Comparison of ENCODE assay signal across 11 cellular contexts in genomic region chr22:36257948-36258674, GRCh38. TPM values are rescaled to one million over a fixed set of nuclear protein-coding genes. Genes with fewer than 3 reads are reported as not detected.
DNase-seq lines count a peak whose midpoint lies in the region; ATAC-seq and TF ChIP-seq lines count a peak whose summit lies in the region.
"Had no signal": no experiment of that assay in that cellular context is flagged by ENCODE, and none has a peak within 500 bp of the region (broad histone marks: within the 10 kb centered on the region; RNA-seq: fewer than 3 reads in every experiment).

No MANE protein-coding gene starts in this region.

- no peaks in the 10 kb centered on the region for H4K20me1 ChIP-seq in DOHH2 (ENCODE audit: control insufficient read depth, insufficient read depth, low read depth, low read length)
- peaks cover 50% of the 10 kb centered on the region for H4K20me1 ChIP-seq in OCI-LY3 (ENCODE audit: insufficient read depth, low read length)

- peaks cover 19% of the 10 kb centered on the region for H3K4me1 ChIP-seq in DOHH2 (ENCODE audit: control insufficient read depth, low read length)
- peaks cover 57% of the 10 kb centered on the region for H3K4me1 ChIP-seq in OCI-LY3 (ENCODE audit: low read length)

- H3K36me3 ChIP-seq in DOHH2 (ENCODE audit: control insufficient read depth, low read length) (no peaks in the 10 kb centered on the region), OCI-LY3 (replicated peaks; ENCODE audit: low read depth, low read length) (peaks cover 85% of the 10 kb centered on the region)

- peaks cover 57 to 61% of the 10 kb centered on the region in 2 donors for H3K4me1 Mint-ChIP-seq in effector memory CD8-positive, alpha-beta T cell (ENCODE audit: low read depth in 2 of 2)
- peaks cover 29% of the 10 kb centered on the region for H3K4me1 Mint-ChIP-seq in osteocyte (ENCODE audit: unreplicated experiment)

- H3K79me2 ChIP-seq in DOHH2 (ENCODE audit: control insufficient read depth, low read length) (no peaks in the 10 kb centered on the region), OCI-LY3 (ENCODE audit: low read length) (peaks cover 89% of the 10 kb centered on the region)

- H3K27me3 Mint-ChIP-seq in effector memory CD8-positive, alpha-beta T cell: no peaks in the 10 kb centered on the region
- no peaks in the 10 kb centered on the region for H3K27me3 Mint-ChIP-seq in osteocyte (ENCODE audit: unreplicated experiment)

- H3K9me2 ChIP-seq in DOHH2 (replicated peaks; ENCODE audit: control insufficient read depth, low read length): no peaks in the 10 kb centered on the region

- H3K4me2 ChIP-seq in DOHH2 (ENCODE audit: low read length): peak overlapping the region; percentile 58
- H3K4me2 ChIP-seq in OCI-LY3 (ENCODE audit: low read length): peak overlapping the region; percentile 75

- no peak overlapping the region for H3K27ac ChIP-seq in DOHH2 (ENCODE audit: low read depth, low read length)
- peak overlapping the region; percentile 74 for H3K27ac ChIP-seq in OCI-LY3 (ENCODE audit: low read length)

- peak overlapping the region; percentile 83 to 86 for H3K27ac Mint-ChIP-seq in effector memory CD8-positive, alpha-beta T cell
- H3K27ac Mint-ChIP-seq in osteocyte (ENCODE audit: unreplicated experiment): peak overlapping the region; percentile 79

- no peaks in the 10 kb centered on the region for H3K9me3 Mint-ChIP-seq in effector memory CD8-positive, alpha-beta T cell
- no peaks in the 10 kb centered on the region for H3K9me3 Mint-ChIP-seq in osteocyte (ENCODE audit: unreplicated experiment)

- peaks cover 39% of the 10 kb centered on the region for H3K36me3 Mint-ChIP-seq in effector memory CD8-positive, alpha-beta T cell (ENCODE audit: insufficient read depth)
- H3K36me3 Mint-ChIP-seq in osteocyte (ENCODE audit: unreplicated experiment): no peaks in the 10 kb centered on the region

- 0 out of 2 replicates have a peak, but pooled peaks cover 3% of the 10 kb centered on the region for H3F3A ChIP-seq in DOHH2 (ENCODE audit: control insufficient read depth, insufficient read depth)

- H3K4me3 Mint-ChIP-seq in effector memory CD8-positive, alpha-beta T cell: peak overlapping the region; percentile 19 to 68
- no peak overlapping the region for H3K4me3 Mint-ChIP-seq in osteocyte (ENCODE audit: unreplicated experiment)

- H3K27me3 ChIP-seq in DOHH2 (ENCODE audit: control insufficient read depth, low read length) (no peaks in the 10 kb centered on the region), OCI-LY3 (ENCODE audit: low read depth, low read length) (no peaks in the 10 kb centered on the region)

- H3K9me3 ChIP-seq in DOHH2 (ENCODE audit: control insufficient read depth, insufficient read depth, low read length) (no peaks in the 10 kb centered on the region), OCI-LY3 (ENCODE audit: insufficient read depth, low read length) (no peaks in the 10 kb centered on the region)

- TF ChIP-seq CTCF in DOHH2 (IDR thresholded peaks at IDR 0.05; ENCODE audit: low read depth, low read length, poor library complexity, severe bottlenecking): no peak
- TF ChIP-seq CTCF in OCI-LY3 (IDR thresholded peaks at IDR 0.05; ENCODE audit: low read depth, low read length): no peak
- TF ChIP-seq CTCF in osteocyte (IDR thresholded peaks at IDR 0.05): no peak

- DNase-seq in effector memory CD8-positive, alpha-beta T cell: no peak
- DNase-seq in osteocyte (ENCODE audit: extremely low spot score, unreplicated experiment) (no peak), activated gamma-delta T cell (lab: John Stamatoyannopoulos, UW) (no peak), NCI-H1694 treated with DMSO at 0.1 percent for 48 hours (lab: John Stamatoyannopoulos, UW) (no peak), NCI-H2029 (lab: John Stamatoyannopoulos, UW) (no peak)
- DNase-seq: DMS79 treated with DMSO at 0.1 percent for 48 hours, NCI-H2171, SHP77 treated with DMSO at 0.1 percent for 48 hours had no signal

- no peak for ATAC-seq in effector memory CD8-positive, alpha-beta T cell (replicated peaks)
- ATAC-seq in HG02571 (IDR thresholded peaks at IDR 0.05; ENCODE audit: unreplicated experiment): no peak

- H3K4me3 ChIP-seq in DOHH2 (ENCODE audit: low read length): peak overlapping the region; percentile 40; the same call in 1 of the 2 replicates
- peak overlapping the region; percentile 64 for H3K4me3 ChIP-seq in OCI-LY3 (ENCODE audit: low read length)

- peak overlapping the region; percentile 56 for H3K9ac ChIP-seq in OCI-LY3 (ENCODE audit: low read length)

- H2AFZ ChIP-seq in OCI-LY3 (ENCODE audit: low read depth, low read length): no peak overlapping the region

RNA-seq across cellular contexts. Expression of gene APOL1, which starts 5.2 kb away (rescaled TPM):
- 16.2 and 19.5 TPM in 2 replicates for total RNA-seq in osteocyte

RNA-seq across cellular contexts. Expression of gene APOL2, which starts 18.8 kb away (rescaled TPM):
- 53.5 and 59.9 TPM in 2 replicates for total RNA-seq in osteocyte

RNA-seq across cellular contexts. Expression of gene APOL4, which starts 56.5 kb away (rescaled TPM):
- 0.13 TPM in 1 of 2 replicates, not detected in the other for total RNA-seq in osteocyte
